ENCODE assay signal across 14 cellular contexts in genomic region chr7:116799912-116800311, GRCh38.
"Had no signal": no experiment of that assay in that cellular context is flagged by ENCODE, and none has a peak within 500 bp of the region (broad histone marks: within the 10 kb centered on the region; RNA-seq: fewer than 3 reads in every experiment).

No MANE protein-coding gene starts in this region.

- H3K4me3 ChIP-seq: esophagus squamous epithelium, lung, pancreas, thyroid gland had no signal

- H3K9me3 Mint-ChIP-seq: activated naive CD4-positive, alpha-beta T cell treated with anti-CD3 and anti-CD28 coated beads, Interleukin-2, amount 50 U/mL, for 72 hours; activated T-cell treated with anti-CD3 and anti-CD28 coated beads, Interleukin-2, amount 50 U/mL, for 4 hours had no signal

- H3K27ac ChIP-seq: brain microvascular endothelial cell, pancreas, thyroid gland had no signal

- H3K9me3 ChIP-seq: esophagus squamous epithelium, pancreas, thyroid gland had no signal

- H3K36me3 ChIP-seq: brain microvascular endothelial cell, pancreas, thyroid gland had no signal

- H3K27ac Mint-ChIP-seq: activated CD8-positive, alpha-beta memory T cell treated with anti-CD3 and anti-CD28 coated beads, Interleukin-2, amount 10 ng/mL, durations not matched to agents 7 days and 5 days; activated naive CD4-positive, alpha-beta T cell treated with anti-CD3 and anti-CD28 coated beads, Interleukin-2, amount 50 U/mL, for 72 hours had no signal

- H3K27me3 ChIP-seq: brain microvascular endothelial cell, esophagus squamous epithelium, pancreas, thyroid gland had no signal

- H3K4me3 Mint-ChIP-seq: activated CD8-positive, alpha-beta memory T cell treated with anti-CD3 and anti-CD28 coated beads, Interleukin-2, amount 10 ng/mL, durations not matched to agents 7 days and 5 days; activated T-cell treated with anti-CD3 and anti-CD28 coated beads, Interleukin-2, amount 50 U/mL, for 4 hours had no signal

- DNase-seq: activated CD4-positive, alpha-beta T cell treated with anti-CD3 and anti-CD28 coated beads, Interleukin-2, amount 50 U/mL, for 4 hours; activated CD4-positive, CD25-positive, alpha-beta regulatory T cell treated with anti-CD3 and anti-CD28 coated beads, Interleukin-2, amount 50 U/mL, for 72 hours; activated CD8-positive, alpha-beta memory T cell treated with anti-CD3 and anti-CD28 coated beads, Interleukin-2, amount 10 ng/mL, durations not matched to agents 7 days and 5 days; activated effector memory CD4-positive, alpha-beta T cell treated with anti-CD3 and anti-CD28 coated beads, Interleukin-2, amount 50 U/mL, for 16 hours; activated T-cell treated with anti-CD3 and anti-CD28 coated beads, Interleukin-2, amount 50 U/mL, for 4 hours; brain microvascular endothelial cell; esophagus squamous epithelium; hippocampal formation; midbrain; pancreas; small intestine; thyroid gland had no signal

- H3K36me3 Mint-ChIP-seq: activated CD8-positive, alpha-beta memory T cell treated with anti-CD3 and anti-CD28 coated beads, Interleukin-2, amount 10 ng/mL, durations not matched to agents 7 days and 5 days; activated naive CD4-positive, alpha-beta T cell treated with anti-CD3 and anti-CD28 coated beads, Interleukin-2, amount 50 U/mL, for 72 hours had no signal

- ATAC-seq: activated CD8-positive, alpha-beta memory T cell treated with anti-CD3 and anti-CD28 coated beads, Interleukin-2, amount 10 ng/mL, durations not matched to agents 7 days and 5 days; activated naive CD4-positive, alpha-beta T cell treated with anti-CD3 and anti-CD28 coated beads, Interleukin-2, amount 50 U/mL, for 72 hours; pancreas had no signal
